ENCODE assay signal across 1 cellular context in genomic region chr20:8156603-8157079, GRCh38.
TF ChIP-seq lines count a peak whose summit lies in the region.

No MANE protein-coding gene starts in this region.

TF ChIP-seq in HepG2, 621 proteins besides CTCF, POLR2A, EP300 and RAD21 (continued from another document and continues in another):
- peak; percentile 47; the same call in 1 of the 2 replicates for TF ChIP-seq CREB1 (IDR thresholded peaks at IDR 0.05)
- TF ChIP-seq CREB1 (CRISPR knock-in tag; IDR thresholded peaks at IDR 0.05), result peak; percentile 55; the same call in 1 of the 2 replicates
- TF ChIP-seq AHDC1 (CRISPR knock-in tag; IDR thresholded peaks at IDR 0.05; ENCODE audit: borderline replicate concordance), result peak; percentile 94; the same call in 1 of the 2 replicates
- peak; percentile 66; the same call in 1 of the 2 replicates for TF ChIP-seq CEBPB (IDR thresholded peaks at IDR 0.05; ENCODE audit: borderline replicate concordance, low read depth, low read length)
- 0 out of 2 replicates have a peak, but pooled peaks have one; percentile 41 for TF ChIP-seq KDM4B (CRISPR knock-in tag; IDR thresholded peaks at IDR 0.05)
- TF ChIP-seq GLMP (CRISPR knock-in tag; IDR thresholded peaks at IDR 0.05; ENCODE audit: borderline replicate concordance), result no peak
- TF ChIP-seq TBL1XR1 (IDR thresholded peaks at IDR 0.05; ENCODE audit: borderline replicate concordance, low read length, partially characterized antibody), result peak; percentile 57
- TF ChIP-seq HMG20A (CRISPR knock-in tag; IDR thresholded peaks at IDR 0.05; ENCODE audit: borderline replicate concordance), result peak; percentile 98
- peak; percentile 88 for TF ChIP-seq ZNF609 (CRISPR knock-in tag; IDR thresholded peaks at IDR 0.05; ENCODE audit: borderline replicate concordance)
- no peak for TF ChIP-seq ZNF160 (CRISPR knock-in tag; IDR thresholded peaks at IDR 0.05)
- peak; percentile 40; the same call in 1 of the 2 replicates for TF ChIP-seq KDM6A (CRISPR knock-in tag; IDR thresholded peaks at IDR 0.05; ENCODE audit: low read depth)
- TF ChIP-seq ZNF891 (CRISPR knock-in tag; IDR thresholded peaks at IDR 0.05), result no peak
- TF ChIP-seq ZNF44 (CRISPR knock-in tag; IDR thresholded peaks at IDR 0.05), result no peak
- 0 out of 2 replicates have a peak, but pooled peaks have one; percentile 62 for TF ChIP-seq ZBTB42 (CRISPR knock-in tag; IDR thresholded peaks at IDR 0.05)
- 0 out of 2 replicates have a peak, but pooled peaks have one; percentile 63 for TF ChIP-seq ZNF24 (IDR thresholded peaks at IDR 0.05)
- no peak for TF ChIP-seq HBP1 (CRISPR knock-in tag; IDR thresholded peaks at IDR 0.05; ENCODE audit: low read depth)
- TF ChIP-seq ATF6 (CRISPR knock-in tag; conservative IDR thresholded peaks at IDR 0.05), result no peak
- TF ChIP-seq SAP130 (CRISPR knock-in tag; IDR thresholded peaks at IDR 0.05; ENCODE audit: low read depth), result peak; percentile 74; the same call in 1 of the 2 replicates
- TF ChIP-seq CREM (IDR thresholded peaks at IDR 0.05), result peak; percentile 91
- no peak for TF ChIP-seq CREM (CRISPR knock-in tag; IDR thresholded peaks at IDR 0.05)
- peak; percentile 14; the same call in 1 of the 2 replicates for TF ChIP-seq RNF219 (CRISPR knock-in tag; IDR thresholded peaks at IDR 0.05)
- TF ChIP-seq ARID3A (IDR thresholded peaks at IDR 0.05; ENCODE audit: low read depth, low read length), result peak; percentile 97
- TF ChIP-seq MAFF (IDR thresholded peaks at IDR 0.05; ENCODE audit: low read depth, low read length), result peak; percentile 76; the same call in 1 of the 2 replicates
- peak; percentile 97 for TF ChIP-seq CBFB (CRISPR knock-in tag; IDR thresholded peaks at IDR 0.05)
- peak; percentile 96 for TF ChIP-seq ATF3 (CRISPR knock-in tag; IDR thresholded peaks at IDR 0.05)
- peak; percentile 97 for TF ChIP-seq TCF7 (IDR thresholded peaks at IDR 0.05; ENCODE audit: low read depth)
- TF ChIP-seq ZNF205 (CRISPR knock-in tag; IDR thresholded peaks at IDR 0.05), result 0 out of 2 replicates have a peak, but pooled peaks have one; percentile 1
- TF ChIP-seq LCORL (IDR thresholded peaks at IDR 0.05), result peak; percentile 69; the same call in 1 of the 2 replicates
- TF ChIP-seq LCORL (CRISPR knock-in tag; IDR thresholded peaks at IDR 0.05), result peak; percentile 69
- peak; percentile 83 for TF ChIP-seq NR2F6 (IDR thresholded peaks at IDR 0.05)
- TF ChIP-seq NR2F6 (CRISPR knock-in tag; IDR thresholded peaks at IDR 0.05), result peak; percentile 16; the same call in 1 of the 2 replicates
- TF ChIP-seq NR2F1 (CRISPR knock-in tag; IDR thresholded peaks at IDR 0.05), result peak in 1 of 2 experiments; percentile 88; a peak in 2 of 4 replicates
- peak; percentile 50 for TF ChIP-seq ZNF3 (CRISPR knock-in tag; IDR thresholded peaks at IDR 0.05)
- peak; percentile 71; the same call in 1 of the 2 replicates for TF ChIP-seq HOMEZ (CRISPR knock-in tag; IDR thresholded peaks at IDR 0.05; ENCODE audit: low read depth)
- TF ChIP-seq MED1 (CRISPR knock-in tag; IDR thresholded peaks at IDR 0.05), result peak; percentile 87
- peak; percentile 6; the same call in 1 of the 2 replicates for TF ChIP-seq SMC3 (IDR thresholded peaks at IDR 0.05; ENCODE audit: low read length)
